19 cellular contexts compared by ENCODE assay signal in genomic region chr6:69084746-69085335, GRCh38.
"Had no signal": no experiment of that assay in that cellular context is flagged by ENCODE, and none has a peak within 500 bp of the region (broad histone marks: within the 10 kb centered on the region; RNA-seq: fewer than 3 reads in every experiment).

No MANE protein-coding gene starts in this region.

- H3K27me3 ChIP-seq: breast epithelium, gastrocnemius medialis, heart right ventricle, neural progenitor cell, pancreas, tibial artery, vagina had no signal

- H3K36me3 ChIP-seq: breast epithelium, gastrocnemius medialis, heart right ventricle, neural progenitor cell, pancreas, tibial artery, vagina had no signal

- H3K4me3 ChIP-seq: breast epithelium, gastrocnemius medialis, heart right ventricle, lung, neural progenitor cell, pancreas, skin epidermis, tibial artery, vagina had no signal

- H3K4me2 ChIP-seq: neural progenitor cell had no signal

- DNase-seq: activated CD4-positive, alpha-beta T cell treated with anti-CD3 and anti-CD28 coated beads, Interleukin-2, amount 10 ng/mL, durations not matched to agents 24 days and 14 days; activated CD4-positive, CD25-positive, alpha-beta regulatory T cell; activated naive CD4-positive, alpha-beta T cell; anterior cingulate cortex; cerebellar nuclear complex; dermis blood vessel endothelial cell; effector memory CD8-positive, alpha-beta T cell; gastrocnemius medialis; heart right ventricle; naive B cell; pancreas; stimulated activated CD4-positive, alpha-beta T cell treated with anti-CD3 and anti-CD28 coated beads, Interleukin-4, amount 100 ng/mL, for 24 hours; stimulated activated naive CD4-positive, alpha-beta T cell; tibial artery had no signal

- H3K27ac ChIP-seq: breast epithelium, gastrocnemius medialis, heart right ventricle, neural progenitor cell, pancreas, skin epidermis, tibial artery, vagina had no signal

- ATAC-seq: effector memory CD8-positive, alpha-beta T cell; gastrocnemius medialis; heart right ventricle; pancreas had no signal

- H3K9me3 ChIP-seq: breast epithelium, gastrocnemius medialis, heart right ventricle, pancreas, tibial artery, vagina had no signal

- H3K9ac ChIP-seq: neural progenitor cell had no signal

- H3K4me1 ChIP-seq: breast epithelium, gastrocnemius medialis, pancreas, vagina had no signal

- H2AFZ ChIP-seq: neural progenitor cell had no signal
